In genomic region chr4:153221783-153222161, GRCh38 we compare ENCODE assay signal across 8 cellular contexts. TPM values are rescaled to one million over a fixed set of nuclear protein-coding genes. Genes with fewer than 3 reads are reported as not detected.
DNase-seq lines count a peak whose midpoint lies in the region; ATAC-seq and TF ChIP-seq lines count a peak whose summit lies in the region.

No MANE protein-coding gene starts in this region.

- H3K9me3 ChIP-seq in CD8-positive, alpha-beta memory T cell (ENCODE audit: low read length) = no peaks in the 10 kb centered on the region
- H3K9me3 ChIP-seq in SK-N-MC (ENCODE audit: low read depth, low read length) (peaks cover 4% of the 10 kb centered on the region; the same call in 1 of the 2 replicates), psoas muscle (peaks cover 6% of the 10 kb centered on the region)

- peaks cover 0 to 4% (median 0%) of the 10 kb centered on the region in 5 donors for H3K9me3 Mint-ChIP-seq in CD8-positive, alpha-beta memory T cell

- H3K4me1 ChIP-seq in CD8-positive, alpha-beta memory T cell (ENCODE audit: insufficient read depth, low read length) = peaks cover 17% of the 10 kb centered on the region
- H3K4me1 ChIP-seq in psoas muscle = peaks cover 21% of the 10 kb centered on the region

- ATAC-seq in psoas muscle = no peak
- ATAC-seq in GM18867 (IDR thresholded peaks at IDR 0.05; ENCODE audit: unreplicated experiment) = no peak

- no peak overlapping the region for H3K27ac ChIP-seq in CD8-positive, alpha-beta memory T cell (ENCODE audit: low read depth, low read length)
- H3K27ac ChIP-seq in SK-N-MC (peak overlapping the region; percentile 83), psoas muscle (peak overlapping the region; percentile 93)

- no peaks in the 10 kb centered on the region for H3K27me3 ChIP-seq in CD8-positive, alpha-beta memory T cell (ENCODE audit: insufficient read depth, low read length, poor library complexity, severe bottlenecking)
- no peaks in the 10 kb centered on the region for H3K27me3 ChIP-seq in psoas muscle (ENCODE audit: insufficient read depth in 3 of 3, low read length in 2 of 3)

- 68 to 79% (median 77%) methylated on average over 6 of the region's 6 CpGs for WGBS in psoas muscle, 3 donors

- no peaks in the 10 kb centered on the region for H3K36me3 Mint-ChIP-seq in CD8-positive, alpha-beta memory T cell

- CTCF ChIA-PET in CD8-positive, alpha-beta memory T cell (lab: Charles Lee) = no interaction called here

- H3K4me3 ChIP-seq in CD8-positive, alpha-beta memory T cell (ENCODE audit: low read length) = no peak overlapping the region
- peak overlapping the region; percentile 92 for H3K4me3 ChIP-seq in SK-N-MC
- peak overlapping the region; percentile 68 for H3K4me3 ChIP-seq in fibroblast of mammary gland (ENCODE audit: control insufficient read depth, low read depth, low read length)
- H3K4me3 ChIP-seq in psoas muscle = peak overlapping the region; percentile 97

- intact Hi-C loops in psoas muscle (cut with DNase I) = loop anchor here in 1 of 2 donors (10.0 kb wide), 1 partner anchor 213 kb away; no protein-coding TSS in a partner anchor

- peaks cover 16 to 52% of the 10 kb centered on the region in 2 donors for H3K27me3 Mint-ChIP-seq in CD8-positive, alpha-beta memory T cell

- H3K36me3 ChIP-seq in CD8-positive, alpha-beta memory T cell (ENCODE audit: insufficient read depth, low read length) = no peaks in the 10 kb centered on the region
- H3K36me3 ChIP-seq in SK-N-MC (ENCODE audit: insufficient read depth, low read length) (peaks cover 23% of the 10 kb centered on the region), psoas muscle (ENCODE audit: insufficient read depth in 1 of 2, low read depth in 1 of 2) (no peaks in the 10 kb centered on the region)

- H3K27ac Mint-ChIP-seq in CD8-positive, alpha-beta memory T cell = peak overlapping the region in 1 of 8 donors; percentile 19

- DNase-seq in CD8-positive, alpha-beta memory T cell = no peak
- no peak for DNase-seq in SK-N-MC (ENCODE audit: low read depth, low spot score)
- DNase-seq in fibroblast of mammary gland (ENCODE audit: low read depth) = no peak
- DNase-seq in psoas muscle = no peak
- no peak for DNase-seq in NCI-H1417 (lab: John Stamatoyannopoulos, UW)
- DNase-seq in NCI-H1930 (lab: John Stamatoyannopoulos, UW) = no peak
- no peak for DNase-seq in activated effector memory CD4-positive, alpha-beta T cell treated with Interleukin-2 at 50 U/mL for 16 hours

- peaks cover 22 to 35% (median 34%) of the 10 kb centered on the region in 3 donors for H3K4me1 Mint-ChIP-seq in CD8-positive, alpha-beta memory T cell

- peak overlapping the region; percentile 82 to 94 (median 89) for H3K4me3 Mint-ChIP-seq in CD8-positive, alpha-beta memory T cell

- POLR2A ChIA-PET in CD8-positive, alpha-beta memory T cell (lab: Charles Lee) = no interaction called here

- TF ChIP-seq CTCF in fibroblast of mammary gland (conservative IDR thresholded peaks at IDR 0.05; ENCODE audit: control insufficient read depth, insufficient read depth, low read depth, low read length) (no peak), psoas muscle (IDR thresholded peaks at IDR 0.05) (no peak)

- H3K9ac ChIP-seq in SK-N-MC (ENCODE audit: insufficient read length) = peak overlapping the region; percentile 84

RNA-seq across cellular contexts. Expression of gene TRIM2, which starts 17.5 kb away (rescaled TPM):
- under 1 TPM; 0.24 to 0.29 TPM for total RNA-seq in CD8-positive, alpha-beta memory T cell
- 1.5 TPM for polyA plus RNA-seq in CD8-positive, alpha-beta memory T cell
- 1 to 10 TPM; 3.9 to 7.1 (median 5.6) TPM for total RNA-seq in psoas muscle
- polyA plus RNA-seq in psoas muscle = 1 to 10 TPM; 1.3 to 2.2 (median 2.1) TPM
